ENCODE assay signal across 11 cellular contexts in the genomic region with DNA sequence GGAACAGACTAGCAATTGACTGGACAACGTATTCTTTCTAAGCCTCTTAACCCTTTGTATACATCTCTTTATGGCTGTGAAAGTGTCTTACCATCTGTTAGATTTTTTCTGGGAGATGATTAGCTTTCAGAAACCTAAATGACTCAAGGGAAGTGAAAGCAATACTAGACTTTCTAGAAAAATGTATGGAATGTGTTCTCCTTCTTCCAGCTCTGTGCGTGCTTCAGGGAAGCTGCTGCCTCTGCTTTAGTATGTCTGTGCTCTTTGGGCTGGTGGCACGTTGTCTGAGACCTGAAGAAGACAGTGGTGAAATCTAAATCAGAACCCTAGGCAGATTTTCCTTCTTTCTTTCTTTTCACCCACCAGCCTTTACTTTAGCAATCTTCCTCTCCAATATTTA.
DNase-seq lines count a peak whose midpoint lies in the region; ATAC-seq and TF ChIP-seq lines count a peak whose summit lies in the region.
"Had no signal": no experiment of that assay in that cellular context is flagged by ENCODE, and none has a peak within 500 bp of the region (broad histone marks: within the 10 kb centered on the region; RNA-seq: fewer than 3 reads in every experiment).

No MANE protein-coding gene starts in this region.

- no peak for ATAC-seq in lower lobe of right lung
- ATAC-seq in activated T-cell treated with anti-CD3 and anti-CD28 coated beads, Interleukin-2, amount 50 U/mL, for 4 hours: no peak

- peaks cover 59% of the 10 kb centered on the region for H3K4me1 Mint-ChIP-seq in activated T-cell treated with anti-CD3 and anti-CD28 coated beads, Interleukin-2, amount 50 U/mL, for 4 hours (ENCODE audit: low read depth)

- no peak overlapping the region for H3K4me3 ChIP-seq in cardiac fibroblast (replicated peaks in 1 of 2; ENCODE audit: low read depth in 2 of 2, low read length in 2 of 2)
- H3K4me3 ChIP-seq in lower lobe of right lung: no peak overlapping the region
- no peak overlapping the region for H3K4me3 ChIP-seq in stomach

- H3K36me3 ChIP-seq in lower lobe of right lung (no peaks in the 10 kb centered on the region), stomach (no peaks in the 10 kb centered on the region)

- CTCF ChIA-PET in HEK293T (lab: Yijun Ruan, JAX): no interaction called here

- H3K4me3 Mint-ChIP-seq in activated T-cell treated with anti-CD3 and anti-CD28 coated beads, Interleukin-2, amount 50 U/mL, for 4 hours: no peak overlapping the region

- intact Hi-C loops in lower lobe of right lung (cut with DNase I): no loop called here
- intact Hi-C loops in stomach (cut with DNase I; ENCODE audit: low total_unique reads): no loop called here

- no peak for TF ChIP-seq CTCF in cardiac fibroblast (IDR thresholded peaks at IDR 0.05; ENCODE audit: low read depth, low read length)
- TF ChIP-seq CTCF in lower lobe of right lung (IDR thresholded peaks at IDR 0.05): no peak
- TF ChIP-seq CTCF in stomach (IDR thresholded peaks at IDR 0.05): no peak

- H3K27ac ChIP-seq in lower lobe of right lung (peak overlapping the region; percentile 25), stomach (peak overlapping the region in 4 of 5 donors; percentile 59 to 82 (median 76))

- 32 to 62% (median 57%) methylated on average over 3 of the region's 3 CpGs for WGBS in stomach, 5 donors

- POLR2A ChIA-PET in HEK293T (lab: Yijun Ruan, JAX): interaction anchor here (2.6 kb wide), 1 partner anchor 89 kb away, joined by 10 read pairs; the partner anchor contains the start of gene ITPR1

- H3K27me3 ChIP-seq in lower lobe of right lung (ENCODE audit: low read depth) (no peaks in the 10 kb centered on the region), stomach (no peaks in the 10 kb centered on the region)

- H3K9me3 ChIP-seq in lower lobe of right lung (no peaks in the 10 kb centered on the region), stomach (no peaks in the 10 kb centered on the region)

- DNase-seq in HCEC 1CT: peak; percentile 71
- DNase-seq in cardiac fibroblast (ENCODE audit: low read depth in 2 of 2): peak; percentile 68 to 69
- no peak for DNase-seq in lower lobe of right lung
- no peak for DNase-seq in stomach
- no peak for DNase-seq in SK-N-DZ (ENCODE audit: low spot score)
- DNase-seq in NCI-H1436 treated with DMSO at 0.1 percent for 48 hours (lab: John Stamatoyannopoulos, UW): no peak
- no peak for DNase-seq in HEK293T (ENCODE audit: extremely low spot score)
- no peak for DNase-seq in activated T-cell treated with anti-CD3 and anti-CD28 coated beads, Interleukin-2, amount 50 U/mL, for 4 hours
- DNase-seq: DMS79 treated with DMSO at 0.1 percent for 48 hours; NCI-H1105; NK-92 treated with Interleukin-12 subunit alpha and Interleukin-12 subunit beta, amount 100 ng/mL, for 24 hours had no signal

- no peaks in the 10 kb centered on the region for H3K36me3 Mint-ChIP-seq in activated T-cell treated with anti-CD3 and anti-CD28 coated beads, Interleukin-2, amount 50 U/mL, for 4 hours (ENCODE audit: insufficient read depth)

- no peak for TF ChIP-seq EP300 in stomach (IDR thresholded peaks at IDR 0.05)

- H3K27me3 Mint-ChIP-seq in activated T-cell treated with anti-CD3 and anti-CD28 coated beads, Interleukin-2, amount 50 U/mL, for 4 hours (ENCODE audit: low read depth): no peaks in the 10 kb centered on the region

- H3K4me1 ChIP-seq in lower lobe of right lung (peaks cover 37% of the 10 kb centered on the region), stomach (peaks cover 0 to 61% (median 32%) of the 10 kb centered on the region in 4 donors)

- no peaks in the 10 kb centered on the region for H3K9me3 Mint-ChIP-seq in activated T-cell treated with anti-CD3 and anti-CD28 coated beads, Interleukin-2, amount 50 U/mL, for 4 hours

- TF ChIP-seq POLR2A in stomach (IDR thresholded peaks at IDR 0.05): no peak

TF ChIP-seq in HEK293T, 16 proteins besides CTCF, POLR2A, EP300 and RAD21:
- no peak for TF ChIP-seq FOXM1 (IDR thresholded peaks at IDR 0.05; ENCODE audit: borderline replicate concordance)
- TF ChIP-seq L3MBTL2 (conservative IDR thresholded peaks at IDR 0.05): no peak
- no peak for TF ChIP-seq ZNF384 (IDR thresholded peaks at IDR 0.05)
- TF ChIP-seq BHLHE40 (IDR thresholded peaks at IDR 0.05; ENCODE audit: borderline replicate concordance): no peak
- TF ChIP-seq LEF1 (IDR thresholded peaks at IDR 0.05; ENCODE audit: borderline replicate concordance): no peak
- no peak for TF ChIP-seq SP1 (IDR thresholded peaks at IDR 0.05)

Comparison
In these comparisons a context has a peak if more than half of its experiments do, and no peak if none do; other contexts are left out.
1. DNase-seq: peak in HCEC 1CT (single experiment) and cardiac fibroblast (2 of 2); none in lower lobe of right lung (single experiment), stomach (single experiment), SK-N-DZ (single experiment), NCI-H1436 treated with DMSO at 0.1 percent for 48 hours (single experiment), HEK293T (single experiment) and activated T-cell treated with anti-CD3 and anti-CD28 coated beads, Interleukin-2, amount 50 U/mL, for 4 hours (single experiment).